Comparison of ENCODE assay signal across 11 cellular contexts in the genomic region with DNA sequence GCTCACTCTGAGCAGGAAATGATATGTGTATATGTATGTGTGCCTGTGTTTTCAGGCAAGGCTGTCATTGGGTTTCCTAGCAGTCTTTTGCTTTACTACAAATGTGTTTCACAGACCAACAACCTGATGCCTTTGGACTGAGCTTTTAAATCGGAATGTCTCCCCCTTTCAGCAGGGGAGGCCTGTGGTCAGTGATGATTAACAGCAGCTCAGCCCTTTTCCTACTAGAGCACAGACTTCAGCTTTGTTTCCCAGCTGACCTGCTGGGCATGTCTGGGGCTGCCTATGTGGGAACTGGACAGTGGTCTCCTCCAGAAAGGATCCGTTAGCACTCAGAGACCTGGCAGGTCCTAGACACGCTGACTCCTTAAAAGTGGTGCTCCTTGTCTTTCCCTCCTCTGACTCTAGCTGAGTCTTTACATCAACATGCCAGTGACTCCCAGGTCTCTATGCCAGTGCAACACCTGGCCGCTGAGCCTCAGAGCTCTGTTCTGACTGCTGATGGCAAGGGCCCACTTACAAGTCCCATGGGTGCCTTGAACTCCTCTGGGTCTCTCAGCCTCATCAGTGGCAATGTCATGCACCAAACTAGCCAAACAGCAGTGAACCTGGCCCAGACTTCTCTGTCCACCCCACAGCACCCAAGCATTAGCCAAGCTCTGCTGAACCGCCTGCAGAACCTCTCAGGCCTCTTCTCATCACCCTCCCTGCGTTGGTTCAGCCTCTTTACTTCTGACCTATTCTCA. TPM values are rescaled to one million over a fixed set of nuclear protein-coding genes. Genes with fewer than 3 reads are reported as not detected.
DNase-seq lines count a peak whose midpoint lies in the region; ATAC-seq, FAIRE-seq and TF ChIP-seq lines count a peak whose summit lies in the region.
"Had no signal": no experiment of that assay in that cellular context is flagged by ENCODE, and none has a peak within 500 bp of the region (broad histone marks: within the 10 kb centered on the region; RNA-seq: fewer than 3 reads in every experiment).

No MANE protein-coding gene starts in this region.

- no peaks in the 10 kb centered on the region for H3K9me3 ChIP-seq in psoas muscle

- H3K27ac Mint-ChIP-seq in stimulated activated naive CD8-positive, alpha-beta T cell treated with anti-CD3 and anti-CD28 coated beads, Interleukin-15, amount 100 ng/mL, for 72 hours = peak overlapping the region in 1 of 2 donors; percentile 91
- H3K27ac Mint-ChIP-seq: activated T-cell treated with anti-CD3 and anti-CD28 coated beads, Interleukin-2, amount 50 U/mL, for 72 hours had no signal

- no peaks in the 10 kb centered on the region for H3K9me3 Mint-ChIP-seq in stimulated activated naive CD8-positive, alpha-beta T cell treated with anti-CD3 and anti-CD28 coated beads, Interleukin-15, amount 100 ng/mL, for 72 hours
- H3K9me3 Mint-ChIP-seq: activated T-cell treated with anti-CD3 and anti-CD28 coated beads, Interleukin-2, amount 50 U/mL, for 72 hours had no signal

- peak overlapping the region; percentile 5 for H3K27ac ChIP-seq in psoas muscle

- no peak for TF ChIP-seq CTCF in psoas muscle (IDR thresholded peaks at IDR 0.05)

- H3K4me3 ChIP-seq in psoas muscle = no peak overlapping the region

- intact Hi-C loops in psoas muscle (cut with DNase I) = no loop called here

- H3K36me3 ChIP-seq in psoas muscle (ENCODE audit: insufficient read depth in 1 of 2, low read depth in 1 of 2) = peaks cover 0 to 18% of the 10 kb centered on the region in 2 donors

- H3K27me3 ChIP-seq in psoas muscle (ENCODE audit: insufficient read depth in 3 of 3, low read length in 2 of 3) = no peaks in the 10 kb centered on the region

- WGBS in psoas muscle, 3 donors = 87 to 93% (median 93%) methylated on average over 6 of the region's 6 CpGs

- FAIRE-seq in RCC 7860 (lab: Jason Lieb, UNC) = peak; percentile 42
- FAIRE-seq: islet of Langerhans had no signal

- ATAC-seq in psoas muscle = no peak
- no peak for ATAC-seq in stimulated activated naive CD8-positive, alpha-beta T cell treated with anti-CD3 and anti-CD28 coated beads, Interleukin-15, amount 100 ng/mL, for 72 hours

- DNase-seq in Daoy (ENCODE audit: low read depth) (peak; percentile 32), RCC 7860 (ENCODE audit: low spot score) (peak; percentile 60), fibroblast of peridontal ligament (ENCODE audit: extremely low read depth) (peak; percentile 93), psoas muscle (no peak), cerebellum (ENCODE audit: low spot score) (no peak), GM19238 (ENCODE audit: insufficient read length, low spot score) (no peak), SKM-1 (lab: John Stamatoyannopoulos, UW; ENCODE audit: unreplicated experiment) (no peak)
- no peak for DNase-seq in stimulated activated naive CD8-positive, alpha-beta T cell treated with anti-CD3 and anti-CD28 coated beads, Interleukin-15, amount 100 ng/mL, for 72 hours
- DNase-seq: KBM-7 had no signal

- H3K4me1 ChIP-seq in psoas muscle = peaks cover 79% of the 10 kb centered on the region

- no peak overlapping the region for H3K4me3 Mint-ChIP-seq in stimulated activated naive CD8-positive, alpha-beta T cell treated with anti-CD3 and anti-CD28 coated beads, Interleukin-15, amount 100 ng/mL, for 72 hours
- H3K4me3 Mint-ChIP-seq: activated T-cell treated with anti-CD3 and anti-CD28 coated beads, Interleukin-2, amount 50 U/mL, for 72 hours had no signal

- H3K27me3 Mint-ChIP-seq in stimulated activated naive CD8-positive, alpha-beta T cell treated with anti-CD3 and anti-CD28 coated beads, Interleukin-15, amount 100 ng/mL, for 72 hours = no peaks in the 10 kb centered on the region

- H3K4me1 Mint-ChIP-seq in stimulated activated naive CD8-positive, alpha-beta T cell treated with anti-CD3 and anti-CD28 coated beads, Interleukin-15, amount 100 ng/mL, for 72 hours = peaks cover 68% of the 10 kb centered on the region

RNA-seq across cellular contexts. Expression of a gene that starts 7.7 kb away (rescaled TPM):
- 301 and 334 TPM in 2 replicates for total RNA-seq in Daoy (2014; rRNA removed; shearing (Covaris generic))
- total RNA-seq in psoas muscle = 100 to 1,000 TPM in 1 of 4 donors, 10 to 100 TPM in 3; 57.8 to 108 (median 81.5) TPM
- polyA plus RNA-seq in psoas muscle = 100 to 1,000 TPM in 2 of 3 donors, 10 to 100 TPM in 1; 73.1 to 127 (median 125) TPM
- 142 TPM for total RNA-seq in cerebellum

RNA-seq across cellular contexts. Expression of a gene that starts 55.9 kb away (rescaled TPM):
- not detected in 2 replicates for total RNA-seq in Daoy (2014; rRNA removed; shearing (Covaris generic))
- not detected for total RNA-seq in psoas muscle
- polyA plus RNA-seq in psoas muscle = under 1 TPM in 1 of 3 donors, not detected in 2; 0.01 TPM
- total RNA-seq in cerebellum = not detected
- total RNA-seq: activated T-cell treated with anti-CD3 and anti-CD28 coated beads, Interleukin-2, amount 50 U/mL, for 72 hours had no signal

Comparison
In these comparisons a context has a peak if more than half of its experiments do, and no peak if none do; other contexts are left out.
1. DNase-seq: peak in Daoy (single experiment), RCC 7860 (single experiment) and fibroblast of peridontal ligament (single experiment); none in psoas muscle (0 of 2), stimulated activated naive CD8-positive, alpha-beta T cell treated with anti-CD3 and anti-CD28 coated beads, Interleukin-15, amount 100 ng/mL, for 72 hours (0 of 2), cerebellum (single experiment), GM19238 (single experiment) and SKM-1 (single experiment).